In genomic region chr2:190980630-190981214, GRCh38 we compare ENCODE assay signal across 10 cellular contexts. TPM values are rescaled to one million over a fixed set of nuclear protein-coding genes. Genes with fewer than 3 reads are reported as not detected.
DNase-seq lines count a peak whose midpoint lies in the region; ATAC-seq, FAIRE-seq and TF ChIP-seq lines count a peak whose summit lies in the region.
"Had no signal": no experiment of that assay in that cellular context is flagged by ENCODE, and none has a peak within 500 bp of the region (broad histone marks: within the 10 kb centered on the region; RNA-seq: fewer than 3 reads in every experiment).

No MANE protein-coding gene starts in this region.

- H3K27ac ChIP-seq in H1 (ENCODE audit: low read depth, low read length): no peak overlapping the region

- TF ChIP-seq CTCF in H1 (IDR thresholded peaks at IDR 0.05; ENCODE audit: control extremely low read depth in 1 of 3, insufficient read depth in 1 of 3, low read depth in 1 of 3, low read length in 3 of 3): no peak

- H3K4me3 Mint-ChIP-seq in activated T-cell treated with anti-CD3 and anti-CD28 coated beads, Interleukin-2, amount 50 U/mL, for 24 hours: no peak overlapping the region
- no peak overlapping the region for H3K4me3 Mint-ChIP-seq in stimulated activated effector memory CD8-positive, alpha-beta T cell treated with anti-CD3 and anti-CD28 coated beads, Interleukin-12 subunit alpha, Interleukin-12 subunit beta, amount 100 ng/mL, for 72 hours

- no peak overlapping the region for H4K91ac ChIP-seq in H1 (replicated peaks; ENCODE audit: insufficient read length, low read length)

- no peak overlapping the region for H2AFZ ChIP-seq in H1 (ENCODE audit: low read length)

- ATAC-seq in stimulated activated effector memory CD8-positive, alpha-beta T cell treated with anti-CD3 and anti-CD28 coated beads, Interleukin-12 subunit alpha, Interleukin-12 subunit beta, amount 100 ng/mL, for 72 hours: no peak
- ATAC-seq in GM21447 (IDR thresholded peaks at IDR 0.05; ENCODE audit: unreplicated experiment): no peak
- ATAC-seq: HCT116 had no signal

- peaks cover 99% of the 10 kb centered on the region for H3K36me3 Mint-ChIP-seq in activated T-cell treated with anti-CD3 and anti-CD28 coated beads, Interleukin-2, amount 50 U/mL, for 24 hours (ENCODE audit: low read depth)
- H3K36me3 Mint-ChIP-seq in stimulated activated effector memory CD8-positive, alpha-beta T cell treated with anti-CD3 and anti-CD28 coated beads, Interleukin-12 subunit alpha, Interleukin-12 subunit beta, amount 100 ng/mL, for 72 hours: peaks cover 100% of the 10 kb centered on the region

- no peak overlapping the region for H2BK5ac ChIP-seq in H1 (ENCODE audit: low read depth, low read length)

- no peak overlapping the region for H4K5ac ChIP-seq in H1 (ENCODE audit: insufficient read length, low read depth, low read length)

- no peaks in the 10 kb centered on the region for H3K27me3 ChIP-seq in H1 (replicated peaks in 1 of 4; ENCODE audit: control insufficient read depth in 3 of 4, extremely low read depth in 1 of 4, insufficient read depth in 3 of 4, low read length in 3 of 4)

- no peak overlapping the region for H2BK120ac ChIP-seq in H1 (replicated peaks; ENCODE audit: low read depth, low read length)

- DNase-seq in activated T-cell treated with anti-CD3 and anti-CD28 coated beads, Interleukin-2, amount 50 U/mL, for 24 hours: no peak
- DNase-seq in activated T-cell treated with anti-CD3 and anti-CD28 coated beads for 4 hours: no peak
- DNase-seq in NCI-H2196 treated with DMSO at 0.1 percent for 48 hours (lab: John Stamatoyannopoulos, UW; ENCODE audit: unreplicated experiment): peak; percentile 74
- DNase-seq in H1 (ENCODE audit: low read depth in 1 of 2, low spot score in 2 of 2): no peak
- no peak for DNase-seq in stimulated activated effector memory CD8-positive, alpha-beta T cell treated with anti-CD3 and anti-CD28 coated beads, Interleukin-12 subunit alpha, Interleukin-12 subunit beta, amount 100 ng/mL, for 72 hours (ENCODE audit: low spot score in 2 of 2)
- no peak for DNase-seq in AML-193 (lab: John Stamatoyannopoulos, UW)
- DNase-seq in urothelium cell line (ENCODE audit: low spot score): no peak
- DNase-seq: erythroblast had no signal

- peak overlapping the region; percentile 5 for H3K56ac ChIP-seq in H1 (replicated peaks; ENCODE audit: insufficient read length, low read depth, low read length)

- peaks cover 86% of the 10 kb centered on the region for H3K4me1 Mint-ChIP-seq in activated T-cell treated with anti-CD3 and anti-CD28 coated beads, Interleukin-2, amount 50 U/mL, for 24 hours (ENCODE audit: low read depth)
- peaks cover 27% of the 10 kb centered on the region for H3K4me1 Mint-ChIP-seq in stimulated activated effector memory CD8-positive, alpha-beta T cell treated with anti-CD3 and anti-CD28 coated beads, Interleukin-12 subunit alpha, Interleukin-12 subunit beta, amount 100 ng/mL, for 72 hours

- H3K14ac ChIP-seq in H1 (ENCODE audit: insufficient read length): no peak overlapping the region

- H3K4me3 ChIP-seq in H1 (ENCODE audit: extremely low read depth in 1 of 4, insufficient read depth in 2 of 4, low read depth in 3 of 4, low read length in 4 of 4): no peak overlapping the region

- no peak for TF ChIP-seq RAD21 in H1 (IDR thresholded peaks at IDR 0.05 in 1 of 2, conservative IDR thresholded peaks at IDR 0.05 in 1 of 2; ENCODE audit: low read depth in 2 of 2, low read length in 2 of 2)

- H2BK12ac ChIP-seq in H1 (ENCODE audit: low read depth, low read length): no peak overlapping the region

- no peaks in the 10 kb centered on the region for H3K79me2 ChIP-seq in H1 (ENCODE audit: control insufficient read depth in 1 of 2, insufficient read depth in 2 of 2, low read length in 2 of 2)

- H3K9me3 Mint-ChIP-seq in activated T-cell treated with anti-CD3 and anti-CD28 coated beads, Interleukin-2, amount 50 U/mL, for 24 hours: no peaks in the 10 kb centered on the region
- no peaks in the 10 kb centered on the region for H3K9me3 Mint-ChIP-seq in stimulated activated effector memory CD8-positive, alpha-beta T cell treated with anti-CD3 and anti-CD28 coated beads, Interleukin-12 subunit alpha, Interleukin-12 subunit beta, amount 100 ng/mL, for 72 hours

- H3K4me2 ChIP-seq in H1 (ENCODE audit: insufficient read depth in 1 of 2, low read depth in 2 of 2, low read length in 2 of 2): no peak overlapping the region

- no peak overlapping the region for H4K8ac ChIP-seq in H1 (ENCODE audit: extremely low read depth, insufficient read depth, low read length)

- H3K4ac ChIP-seq in H1 (replicated peaks; ENCODE audit: insufficient read length, low read depth, low read length): no peak overlapping the region

- no peak for FAIRE-seq in H1 (lab: Jason Lieb, UNC)
- no peak for FAIRE-seq in urothelium cell line (lab: Jason Lieb, UNC)

- H3K18ac ChIP-seq in H1 (ENCODE audit: extremely low read depth, low read length): no peak overlapping the region

- H2BK20ac ChIP-seq in H1 (ENCODE audit: low read length): no peak overlapping the region

- H2AK5ac ChIP-seq in H1 (ENCODE audit: low read depth, low read length): no peak overlapping the region

- CTCF ChIA-PET in H1 (lab: Charles Lee; ENCODE audit: partially characterized antibody): interaction anchor here (1.0 to 1.8 kb wide), 2 partner anchors 198 to 200 kb away, joined by 3 to 4 read pairs; no protein-coding TSS in a partner anchor

- no peaks in the 10 kb centered on the region for H3K4me1 ChIP-seq in H1 (replicated peaks in 1 of 4; ENCODE audit: control insufficient read depth in 3 of 4, insufficient read depth in 4 of 4, low read length in 3 of 4)

- POLR2A ChIA-PET in H1 (lab: Charles Lee; ENCODE audit: partially characterized antibody): interaction anchor here (1.2 kb wide), 1 partner anchor 197 kb away, joined by 3 read pairs; no protein-coding TSS in a partner anchor

- no peak overlapping the region for H3K9ac ChIP-seq in H1 (replicated peaks in 1 of 4; ENCODE audit: extremely low read depth in 1 of 4, low read depth in 3 of 4, low read length in 3 of 4)

- no peak overlapping the region for H2BK15ac ChIP-seq in H1 (ENCODE audit: low read length)

- WGBS in H1 (ENCODE audit: extremely low coverage in 1 of 2, insufficient coverage in 1 of 2, insufficient read length in 1 of 2, insufficient replicate concordance in 2 of 2, low coverage in 1 of 2, low lambda C conversion rate in 2 of 2, missing lambda C conversion rate in 1 of 2), 2 experiments: 91% methylated on average over 10 of the region's 10 CpGs; no CpG with 5 or more reads in 1 of the 2 experiments

- no peaks in the 10 kb centered on the region for H3K23me2 ChIP-seq in H1 (ENCODE audit: low read depth, low read length)

- TF ChIP-seq POLR2A in H1 (IDR thresholded peaks at IDR 0.05; ENCODE audit: control extremely low read depth in 1 of 2, low read depth in 2 of 2, low read length in 2 of 2): no peak

- TF ChIP-seq EP300 in H1 (IDR thresholded peaks at IDR 0.05; ENCODE audit: borderline replicate concordance in 1 of 2, low read depth in 2 of 2, low read length in 2 of 2): no peak

- H3K9me3 ChIP-seq in H1 (ENCODE audit: insufficient read depth in 2 of 2, low read depth in 1 of 2, low read length in 1 of 2): no peaks in the 10 kb centered on the region

- H3K27me3 Mint-ChIP-seq in activated T-cell treated with anti-CD3 and anti-CD28 coated beads, Interleukin-2, amount 50 U/mL, for 24 hours: no peaks in the 10 kb centered on the region

- no peak overlapping the region for H3K23ac ChIP-seq in H1 (ENCODE audit: insufficient read length)

- H3K36me3 ChIP-seq in H1 (ENCODE audit: control insufficient read depth in 2 of 4, insufficient read depth in 4 of 4, low read length in 3 of 4): peaks cover 21 to 84% (median 65%) of the 10 kb centered on the region in 4 experiments

- peaks cover 0 to 1% of the 10 kb centered on the region in 2 experiments for H4K20me1 ChIP-seq in H1 (replicated peaks in 1 of 2; ENCODE audit: control insufficient read depth in 1 of 2, insufficient read depth in 2 of 2, low read length in 2 of 2)

- H3K27ac Mint-ChIP-seq in activated T-cell treated with anti-CD3 and anti-CD28 coated beads, Interleukin-2, amount 50 U/mL, for 24 hours: peak overlapping the region; percentile 87
- H3K27ac Mint-ChIP-seq in stimulated activated effector memory CD8-positive, alpha-beta T cell treated with anti-CD3 and anti-CD28 coated beads, Interleukin-12 subunit alpha, Interleukin-12 subunit beta, amount 100 ng/mL, for 72 hours: peak overlapping the region; percentile 87

- H3K79me1 ChIP-seq in H1 (ENCODE audit: low read depth, low read length): no peaks in the 10 kb centered on the region

TF ChIP-seq in H1, 55 proteins besides CTCF, POLR2A, EP300 and RAD21 (continues in another document):
- TF ChIP-seq PHF8 (conservative IDR thresholded peaks at IDR 0.05; ENCODE audit: low read depth, low read length) (no peak), TEAD4 (IDR thresholded peaks at IDR 0.05; ENCODE audit: low read depth, low read length) (no peak), FOSL1 (IDR thresholded peaks at IDR 0.05; ENCODE audit: insufficient read depth, low read depth, low read length) (no peak), CEBPB (IDR thresholded peaks at IDR 0.05; ENCODE audit: low read depth, low read length) (no peak), KDM4A (IDR thresholded peaks at IDR 0.05; ENCODE audit: low read depth, low read length, severe bottlenecking) (no peak), SAP30 (IDR thresholded peaks at IDR 0.05; ENCODE audit: insufficient read depth, insufficient replicate concordance, low read length) (no peak), NRF1 (IDR thresholded peaks at IDR 0.05; ENCODE audit: low read depth, low read length) (no peak), POU5F1 (IDR thresholded peaks at IDR 0.05; ENCODE audit: low read depth, low read length) (no peak), HDAC6 (IDR thresholded peaks at IDR 0.05; ENCODE audit: low read depth, low read length) (no peak), TAF7 (optimal IDR thresholded peaks at IDR 0.05; ENCODE audit: borderline replicate concordance, low read depth, low read length) (no peak), CBX5 (IDR thresholded peaks at IDR 0.05; ENCODE audit: low read depth, low read length) (no peak), RNF2 (IDR thresholded peaks at IDR 0.05; ENCODE audit: borderline replicate concordance, low read depth, low read length, missing control alignments, poor library complexity, severe bottlenecking) (no peak), BACH1 (IDR thresholded peaks at IDR 0.05; ENCODE audit: low read length) (no peak)

RNA-seq across cellular contexts. Expression of gene STAT1, which starts 33.2 kb away (rescaled TPM):
- total RNA-seq in H1 (2021; fragmentation: NEBNext Ultra II Directional; extraction: Animal tissue kit (Norgen Biotek cat#: 25700)): 43.0 and 43.8 TPM in 2 replicates
- 18.1 and 20.3 TPM in 2 replicates for polyA plus RNA-seq in H1 (2011; rRNA removed)
- 26.1 TPM for polyA plus RNA-seq in H1 (2011; cell fraction: cytosol; rRNA removed)
- 32.2 TPM for polyA plus RNA-seq in H1 (2011; cell fraction: nucleus; rRNA removed)
- polyA plus RNA-seq in H1 (2012, experiment 1 of 2): 28.1 to 40.2 TPM (median 34.1 TPM) in 4 replicates
- polyA plus RNA-seq in H1 (2012, experiment 2 of 2): 2.6 TPM
- polyA plus RNA-seq in H1 (2013, experiment 1 of 2): 29.0 TPM
- 28.0 TPM for polyA plus RNA-seq in H1 (2013, experiment 2 of 2)
- 52.6 and 71.4 TPM in 2 replicates for polyA minus RNA-seq in H1 (2011; rRNA and poly(A)+ RNA removed)
- 33.2 TPM for polyA minus RNA-seq in H1 (2011; cell fraction: cytosol; rRNA and poly(A)+ RNA removed)
- 57.0 TPM for polyA minus RNA-seq in H1 (2011; cell fraction: nucleus; rRNA and poly(A)+ RNA removed)
